Comparison of ENCODE assay signal across 33 cellular contexts in the genomic region with DNA sequence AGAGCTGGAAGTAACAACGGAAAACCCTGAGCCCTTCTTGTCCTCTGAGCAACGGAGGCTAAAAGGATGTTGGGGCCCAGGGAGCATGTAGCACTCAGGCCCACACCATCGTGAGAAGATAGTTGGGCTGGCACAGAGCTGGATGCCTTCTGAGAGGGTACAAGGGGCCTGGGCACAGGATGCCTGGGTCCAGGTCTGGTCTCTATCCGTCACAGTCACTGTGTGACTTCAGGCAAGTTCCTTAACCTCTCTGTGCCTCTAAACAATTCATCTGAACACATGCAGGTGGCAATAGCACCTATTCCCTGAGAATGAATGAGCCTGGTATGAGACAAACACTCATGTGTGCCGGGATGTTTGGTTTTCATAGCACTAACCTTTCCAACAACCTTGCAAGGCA. TPM values are rescaled to one million over a fixed set of nuclear protein-coding genes. Genes with fewer than 3 reads are reported as not detected.
DNase-seq lines count a peak whose midpoint lies in the region; ATAC-seq, FAIRE-seq and TF ChIP-seq lines count a peak whose summit lies in the region.
"Had no signal": no experiment of that assay in that cellular context is flagged by ENCODE, and none has a peak within 500 bp of the region (broad histone marks: within the 10 kb centered on the region; RNA-seq: fewer than 3 reads in every experiment).

No MANE protein-coding gene starts in this region.

- POLR2A ChIA-PET in RWPE1 (lab: Yijun Ruan, JAX; ENCODE audit: low non-redundant PET), result no interaction called here
- POLR2A ChIA-PET in activated CD8-positive, alpha-beta T cell treated with anti-CD3 and anti-CD28 coated beads for 36 hours (lab: Charles Lee), result no interaction called here

- H3K4me2 ChIP-seq in keratinocyte (ENCODE audit: control insufficient read depth, extremely low read depth, insufficient read depth, low read depth, low read length), result no peak overlapping the region

- H3K4me3 Mint-ChIP-seq in activated CD8-positive, alpha-beta T cell treated with anti-CD3 and anti-CD28 coated beads for 36 hours, result no peak overlapping the region
- H3K4me3 Mint-ChIP-seq: activated CD4-positive, alpha-beta T cell treated with anti-CD3 and anti-CD28 coated beads, Interleukin-2, amount 10 ng/mL, durations not matched to agents 24 days and 14 days; activated naive CD8-positive, alpha-beta T cell treated with anti-CD3 and anti-CD28 coated beads for 36 hours; effector memory CD8-positive, alpha-beta T cell; H9; naive thymus-derived CD4-positive, alpha-beta T cell had no signal

- TF ChIP-seq CTCF in C4-2B (conservative IDR thresholded peaks at IDR 0.05) (no peak), RWPE1 (conservative IDR thresholded peaks at IDR 0.05; ENCODE audit: low read depth) (no peak), keratinocyte (optimal IDR thresholded peaks at IDR 0.05 in 1 of 3, IDR thresholded peaks at IDR 0.05 in 1 of 3, conservative IDR thresholded peaks at IDR 0.05 in 1 of 3; ENCODE audit: extremely low read depth in 1 of 3, insufficient read depth in 2 of 3, low read length in 3 of 3) (no peak)
- TF ChIP-seq CTCF in activated CD8-positive, alpha-beta T cell treated with anti-CD3 and anti-CD28 coated beads for 36 hours (IDR thresholded peaks at IDR 0.05), result no peak

- H3K4me1 Mint-ChIP-seq in activated CD8-positive, alpha-beta T cell treated with anti-CD3 and anti-CD28 coated beads for 36 hours (ENCODE audit: low read depth), result no peaks in the 10 kb centered on the region
- H3K4me1 Mint-ChIP-seq: activated naive CD8-positive, alpha-beta T cell treated with anti-CD3 and anti-CD28 coated beads for 36 hours had no signal

- peak overlapping the region; percentile 83 for H3K27ac ChIP-seq in C4-2B
- H3K27ac ChIP-seq in RWPE1, result peak overlapping the region; percentile 86; the same call in 1 of the 2 replicates
- H3K27ac ChIP-seq in keratinocyte (ENCODE audit: control insufficient read depth, insufficient read depth, low read length), result no peak overlapping the region
- H3K27ac ChIP-seq in skeletal muscle tissue (ENCODE audit: low read depth, low read length), result peak overlapping the region; percentile 98
- H3K27ac ChIP-seq: testis had no signal

- dilution Hi-C loops in keratinocyte (cut with MboI; ENCODE audit: extremely low pct_ligation_motif_present, low sequenced_read_pairs), result no loop called here

- no peaks in the 10 kb centered on the region for H3K9me1 ChIP-seq in keratinocyte (ENCODE audit: control insufficient read depth, extremely low read depth, insufficient read depth, low read length)

- no peaks in the 10 kb centered on the region for H3K27me3 Mint-ChIP-seq in activated CD8-positive, alpha-beta T cell treated with anti-CD3 and anti-CD28 coated beads for 36 hours

- peak; percentile 29 for FAIRE-seq in keratinocyte (lab: Jason Lieb, UNC)
- FAIRE-seq: GM12878, islet of Langerhans, RCC 7860, small intestine had no signal

- no peaks in the 10 kb centered on the region for H3K79me2 ChIP-seq in keratinocyte (ENCODE audit: control insufficient read depth, insufficient read depth, low read length)

- DNase-seq in RWPE1 (ENCODE audit: low spot score), result no peak
- no peak for DNase-seq in keratinocyte (ENCODE audit: low read depth, low spot score)
- no peak for DNase-seq in activated CD8-positive, alpha-beta T cell treated with anti-CD3 and anti-CD28 coated beads for 36 hours
- DNase-seq in activated naive CD4-positive, alpha-beta T cell treated with anti-CD3 and anti-CD28 coated beads, Interleukin-2, amount 50 U/mL, for 16 hours, result no peak
- no peak for DNase-seq in cortex of kidney (lab: John Stamatoyannopoulos, UW)
- DNase-seq: activated CD4-positive, alpha-beta T cell treated with anti-CD3 and anti-CD28 coated beads, Interleukin-2, amount 10 ng/mL, durations not matched to agents 24 days and 14 days; activated effector memory CD4-positive, alpha-beta T cell treated with Interleukin-2 at 50 U/mL for 16 hours; activated naive CD8-positive, alpha-beta T cell treated with anti-CD3 and anti-CD28 coated beads for 36 hours; activated T-cell treated with anti-CD3 and anti-CD28 coated beads, Interleukin-2, amount 50 U/mL, for 1 hour; COR-L47; effector memory CD8-positive, alpha-beta T cell; erythroblast; glutamatergic neuron; H9; Kasumi-1; MV-4-11; naive thymus-derived CD4-positive, alpha-beta T cell; NCI-H1436; NCI-H226; NCI-H748 treated with DMSO at 0.1 percent for 48 hours; small intestine; stimulated activated naive CD4-positive, alpha-beta T cell had no signal

- H3K27me3 ChIP-seq in keratinocyte (ENCODE audit: control insufficient read depth, extremely low read depth, insufficient read depth, low read length), result no peaks in the 10 kb centered on the region
- no peaks in the 10 kb centered on the region for H3K27me3 ChIP-seq in skeletal muscle tissue (ENCODE audit: control insufficient read depth in 3 of 3, insufficient read depth in 3 of 3, low read length in 3 of 3)
- H3K27me3 ChIP-seq: BLaER1 treated with 17β-estradiol and CSF1 and Interleukin-3, amounts not matched to agents 10 nM and 100 nM; testis; uterus had no signal

- intact Hi-C loops in activated CD8-positive, alpha-beta T cell treated with anti-CD3 and anti-CD28 coated beads for 36 hours (cut with micrococcal nuclease), result no loop called here

- ATAC-seq in activated CD8-positive, alpha-beta T cell treated with anti-CD3 and anti-CD28 coated beads for 36 hours, result no peak
- ATAC-seq: effector memory CD8-positive, alpha-beta T cell; GM12878; naive thymus-derived CD4-positive, alpha-beta T cell had no signal

- no peaks in the 10 kb centered on the region for H3K9me3 ChIP-seq in keratinocyte (ENCODE audit: control insufficient read depth, low read depth, low read length)
- no peaks in the 10 kb centered on the region for H3K9me3 ChIP-seq in skeletal muscle tissue (ENCODE audit: control insufficient read depth in 3 of 3, low read length in 3 of 3)
- H3K9me3 ChIP-seq: BLaER1 treated with 17β-estradiol and CSF1 and Interleukin-3, amounts not matched to agents 10 nM and 100 nM; testis; uterus had no signal

- CTCF ChIA-PET in RWPE1 (lab: Yijun Ruan, JAX), result no interaction called here
- CTCF ChIA-PET in activated CD8-positive, alpha-beta T cell treated with anti-CD3 and anti-CD28 coated beads for 36 hours (lab: Charles Lee), result interaction anchor here (0.9 kb wide), 1 partner anchor 537 kb away, joined by 3 read pairs; no protein-coding TSS in a partner anchor

- peaks cover 12% of the 10 kb centered on the region for H3K4me1 ChIP-seq in keratinocyte (ENCODE audit: control insufficient read depth, extremely low read depth, insufficient read depth, low read length)
- peaks cover 55 to 73% (median 65%) of the 10 kb centered on the region in 3 donors for H3K4me1 ChIP-seq in skeletal muscle tissue (ENCODE audit: control insufficient read depth in 3 of 3, insufficient read depth in 3 of 3, low read length in 3 of 3)

- H3K36me3 ChIP-seq in keratinocyte (ENCODE audit: control insufficient read depth in 2 of 2, extremely low read depth in 1 of 2, insufficient read depth in 2 of 2, low read length in 2 of 2) (no peaks in the 10 kb centered on the region), skeletal muscle tissue (ENCODE audit: control insufficient read depth in 3 of 3, insufficient read depth in 3 of 3, low read length in 3 of 3) (no peaks in the 10 kb centered on the region)
- H3K36me3 ChIP-seq: BLaER1 treated with 17β-estradiol and CSF1 and Interleukin-3, amounts not matched to agents 10 nM and 100 nM; uterus had no signal

- H3K36me3 Mint-ChIP-seq in activated CD8-positive, alpha-beta T cell treated with anti-CD3 and anti-CD28 coated beads for 36 hours (ENCODE audit: low read depth), result no peaks in the 10 kb centered on the region
- H3K36me3 Mint-ChIP-seq: activated naive CD8-positive, alpha-beta T cell treated with anti-CD3 and anti-CD28 coated beads for 36 hours; naive thymus-derived CD4-positive, alpha-beta T cell had no signal

- H3K9ac ChIP-seq in keratinocyte (ENCODE audit: control insufficient read depth, extremely low read depth, insufficient read depth, low read length), result no peak overlapping the region
- peak overlapping the region; percentile 45 to 83 (median 60) for H3K9ac ChIP-seq in skeletal muscle tissue (ENCODE audit: low read depth in 1 of 3, low read length in 3 of 3)
- H3K9ac ChIP-seq: BLaER1 treated with 17β-estradiol and CSF1 and Interleukin-3, amounts not matched to agents 10 nM and 100 nM had no signal

- H4K20me1 ChIP-seq in keratinocyte (ENCODE audit: control insufficient read depth, extremely low read depth, insufficient read depth, low read length), result no peaks in the 10 kb centered on the region
- H4K20me1 ChIP-seq: BLaER1 treated with 17β-estradiol and CSF1 and Interleukin-3, amounts not matched to agents 10 nM and 100 nM had no signal

- H3K4me3 ChIP-seq in keratinocyte (ENCODE audit: control insufficient read depth in 2 of 3, extremely low read depth in 1 of 3, insufficient read depth in 2 of 3, low read depth in 1 of 3, low read length in 3 of 3), result no peak overlapping the region
- H3K4me3 ChIP-seq in skeletal muscle tissue (ENCODE audit: low read length in 3 of 3), result no peak overlapping the region
- H3K4me3 ChIP-seq: BLaER1 treated with 17β-estradiol and CSF1 and Interleukin-3, amounts not matched to agents 10 nM and 100 nM; coronary artery; GM12878; testis; uterus had no signal

- H2AFZ ChIP-seq in keratinocyte (ENCODE audit: control insufficient read depth, low read length), result no peak overlapping the region

- no peaks in the 10 kb centered on the region for H3K9me3 Mint-ChIP-seq in activated CD8-positive, alpha-beta T cell treated with anti-CD3 and anti-CD28 coated beads for 36 hours
- H3K9me3 Mint-ChIP-seq: activated CD4-positive, alpha-beta T cell treated with anti-CD3 and anti-CD28 coated beads, Interleukin-2, amount 10 ng/mL, durations not matched to agents 24 days and 14 days; activated naive CD8-positive, alpha-beta T cell treated with anti-CD3 and anti-CD28 coated beads for 36 hours; effector memory CD8-positive, alpha-beta T cell; H9; naive thymus-derived CD4-positive, alpha-beta T cell had no signal

- no peak overlapping the region for H3K27ac Mint-ChIP-seq in activated CD8-positive, alpha-beta T cell treated with anti-CD3 and anti-CD28 coated beads for 36 hours
- H3K27ac Mint-ChIP-seq: activated CD4-positive, alpha-beta T cell treated with anti-CD3 and anti-CD28 coated beads, Interleukin-2, amount 10 ng/mL, durations not matched to agents 24 days and 14 days; activated naive CD8-positive, alpha-beta T cell treated with anti-CD3 and anti-CD28 coated beads for 36 hours; naive thymus-derived CD4-positive, alpha-beta T cell had no signal

RNA-seq across cellular contexts. Expression of gene MB, which starts 29.2 kb away (rescaled TPM):
- polyA plus RNA-seq in keratinocyte, result not detected in 3 replicates
- polyA plus RNA-seq in keratinocyte (2011; ENCODE audit: low read depth), result not detected
- polyA plus RNA-seq in keratinocyte (2011; cell fraction: cytosol; rRNA removed), result not detected in 2 replicates
- polyA plus RNA-seq in keratinocyte (2011; cell fraction: nucleus; rRNA removed), result not detected in 2 replicates
- not detected in 2 replicates for polyA plus RNA-seq in keratinocyte (2012; ENCODE audit: low replicate concordance)
- not detected in 3 replicates for polyA minus RNA-seq in keratinocyte
- polyA minus RNA-seq in keratinocyte (2011; cell fraction: cytosol; rRNA and poly(A)+ RNA removed), result not detected
- polyA minus RNA-seq in keratinocyte (2011; cell fraction: nucleus; rRNA and poly(A)+ RNA removed), result not detected in 2 replicates
- 84.5 TPM for total RNA-seq in skeletal muscle tissue
- not detected for total RNA-seq in activated CD8-positive, alpha-beta T cell treated with anti-CD3 and anti-CD28 coated beads for 36 hours
- total RNA-seq: activated naive CD8-positive, alpha-beta T cell treated with anti-CD3 and anti-CD28 coated beads for 36 hours; bronchial epithelial cell; SK-MEL-5 had no signal
- polyA plus RNA-seq: naive thymus-derived CD4-positive, alpha-beta T cell had no signal

RNA-seq across cellular contexts. Expression of gene RASD2, which starts 47.3 kb away (rescaled TPM):
- 0.01 to 0.03 TPM in 2 of 3 replicates, not detected in the other for polyA plus RNA-seq in keratinocyte
- polyA plus RNA-seq in keratinocyte (2011; ENCODE audit: low read depth), result not detected
- polyA plus RNA-seq in keratinocyte (2011; cell fraction: cytosol; rRNA removed), result not detected in 2 replicates
- polyA plus RNA-seq in keratinocyte (2011; cell fraction: nucleus; rRNA removed), result 0.05 TPM in 1 of 2 replicates, not detected in the other
- 0.21 TPM in 1 of 2 replicates, not detected in the other for polyA plus RNA-seq in keratinocyte (2012; ENCODE audit: low replicate concordance)
- polyA minus RNA-seq in keratinocyte, result 0.13 TPM in 1 of 3 replicates, not detected in the others
- polyA minus RNA-seq in keratinocyte (2011; cell fraction: cytosol; rRNA and poly(A)+ RNA removed), result not detected
- not detected in 2 replicates for polyA minus RNA-seq in keratinocyte (2011; cell fraction: nucleus; rRNA and poly(A)+ RNA removed)
- 1.0 TPM for total RNA-seq in skeletal muscle tissue
- total RNA-seq in activated CD8-positive, alpha-beta T cell treated with anti-CD3 and anti-CD28 coated beads for 36 hours, result not detected
- total RNA-seq: activated CD4-positive, alpha-beta T cell treated with anti-CD3 and anti-CD28 coated beads, Interleukin-2, amount 10 ng/mL, durations not matched to agents 24 days and 14 days; GM12878 had no signal

Comparison
In these comparisons a context has a peak if more than half of its experiments do, and no peak if none do; other contexts are left out.
1. RNA of gene MB, which starts 29.2 kb away (total RNA-seq): 84.5 TPM in skeletal muscle tissue (single experiment); not detected in activated CD8-positive, alpha-beta T cell treated with anti-CD3 and anti-CD28 coated beads for 36 hours; every median in the first group is over 10 times any median in the second.